14 cellular contexts compared by ENCODE assay signal in genomic region chr1:27628712-27629111, GRCh38. TPM values are rescaled to one million over a fixed set of nuclear protein-coding genes. Genes with fewer than 3 reads are reported as not detected.
DNase-seq lines count a peak whose midpoint lies in the region; ATAC-seq and TF ChIP-seq lines count a peak whose summit lies in the region.
"Had no signal": no experiment of that assay in that cellular context is flagged by ENCODE, and none has a peak within 500 bp of the region (broad histone marks: within the 10 kb centered on the region; RNA-seq: fewer than 3 reads in every experiment).

No MANE protein-coding gene starts in this region.

- H4K20me1 ChIP-seq in DND-41 (ENCODE audit: insufficient read depth, low read length), result no peaks in the 10 kb centered on the region
- no peaks in the 10 kb centered on the region for H4K20me1 ChIP-seq in PC-3 (ENCODE audit: low read length)

- no peaks in the 10 kb centered on the region for H3K9me2 ChIP-seq in PC-3 (replicated peaks; ENCODE audit: low read length)

- TF ChIP-seq POLR2A in spleen (IDR thresholded peaks at IDR 0.05) (no peak), testis (IDR thresholded peaks at IDR 0.05) (no peak), gastroesophageal sphincter (IDR thresholded peaks at IDR 0.05) (no peak)

- intact Hi-C loops in PC-3 (cut with micrococcal nuclease) (no loop called here), spleen (cut with DNase I; ENCODE audit: low total_unique reads) (no loop called here), testis (cut with DNase I; ENCODE audit: low total_unique reads) (no loop called here)

- H2AFZ ChIP-seq in DND-41 (ENCODE audit: low read depth, low read length) (peak overlapping the region; percentile 43), PC-3 (ENCODE audit: low read length) (0 out of 2 replicates have a peak overlapping the region, but pooled peaks have one; percentile 23)

- H3K9ac ChIP-seq in DND-41 (ENCODE audit: low read depth, low read length), result peak overlapping the region; percentile 53
- no peak overlapping the region for H3K9ac ChIP-seq in PC-3 (ENCODE audit: low read length)

- H3K27me3 ChIP-seq in DND-41 (ENCODE audit: insufficient read depth, low read length, poor library complexity), result no peaks in the 10 kb centered on the region
- H3K27me3 ChIP-seq in PC-3 (ENCODE audit: low read length), result no peaks in the 10 kb centered on the region
- H3K27me3 ChIP-seq in layer of hippocampus (ENCODE audit: control insufficient read depth, insufficient read depth, low read length), result no peaks in the 10 kb centered on the region
- no peaks in the 10 kb centered on the region for H3K27me3 ChIP-seq in spleen (replicated peaks in 1 of 7)
- no peaks in the 10 kb centered on the region for H3K27me3 ChIP-seq in testis
- peaks cover 7% of the 10 kb centered on the region for H3K27me3 ChIP-seq in H7 (ENCODE audit: control insufficient read depth, insufficient read depth, low read length)
- H3K27me3 ChIP-seq in gastroesophageal sphincter, result peaks cover 16% of the 10 kb centered on the region
- H3K27me3 ChIP-seq: adrenal gland had no signal

- BruUV-seq in PC-3 (replicated peaks; lab: Mats Ljungman, UMichigan), result no TSS peak

- POLR2A ChIA-PET in PC-3 (lab: Charles Lee; ENCODE audit: unreplicated experiment), result no interaction called here

- CTCF ChIA-PET in PC-3 (lab: Charles Lee), result no interaction called here

- H3K4me2 ChIP-seq in DND-41 (ENCODE audit: insufficient read depth, low read length) (peak overlapping the region; percentile 44), PC-3 (ENCODE audit: low read length) (no peak overlapping the region)

- no peaks in the 10 kb centered on the region for H3F3A ChIP-seq in PC-3 (ENCODE audit: low read length, unreplicated experiment)

- DNase-seq in DND-41, result peak; percentile 50
- DNase-seq in PC-3, result no peak
- DNase-seq in spleen, result peak; percentile 71
- DNase-seq in testis, result no peak
- no peak for DNase-seq in H7
- no peak for DNase-seq in Kasumi-1 (lab: John Stamatoyannopoulos, UW)
- DNase-seq: adrenal gland, C1 segment of cervical spinal cord, NCI-H1436, NCI-H524 treated with DMSO at 0.1 percent for 48 hours had no signal

- TF ChIP-seq EP300 in gastroesophageal sphincter (IDR thresholded peaks at IDR 0.05), result no peak

- WGBS in spleen, 5 donors, result 29 to 58% (median 40%) methylated on average over 3 of the region's 3 CpGs
- WGBS in testis, 2 donors, result 51 to 71% methylated on average over 3 of the region's 3 CpGs
- whole genome bisulfite sequencing in gastroesophageal sphincter (ENCODE audit: low coverage in 1 of 2), 2 donors, result 67% methylated on average over 1 of the region's 3 CpGs; no CpG with 5 or more reads in 1 of the 2 donors

- H3K4me1 ChIP-seq in DND-41 (ENCODE audit: insufficient read depth, low read length), result peaks cover 100% of the 10 kb centered on the region
- no peaks in the 10 kb centered on the region for H3K4me1 ChIP-seq in PC-3 (ENCODE audit: insufficient read depth, low read length)
- H3K4me1 ChIP-seq in spleen, result peaks cover 76 to 100% (median 100%) of the 10 kb centered on the region in 6 donors
- no peaks in the 10 kb centered on the region for H3K4me1 ChIP-seq in testis
- peaks cover 0 to 48% (median 14%) of the 10 kb centered on the region in 3 donors for H3K4me1 ChIP-seq in gastroesophageal sphincter

- peak overlapping the region; percentile 91 for H3K27ac ChIP-seq in DND-41 (ENCODE audit: low read length)
- H3K27ac ChIP-seq in PC-3 (ENCODE audit: low read length), result no peak overlapping the region
- H3K27ac ChIP-seq in layer of hippocampus (ENCODE audit: low read depth, low read length), result peak overlapping the region; percentile 40
- peak overlapping the region; percentile 5 to 98 (median 93) for H3K27ac ChIP-seq in spleen
- no peak overlapping the region for H3K27ac ChIP-seq in testis
- H3K27ac ChIP-seq in gastroesophageal sphincter, result peak overlapping the region in 2 of 4 donors; percentile 41 to 66

- ATAC-seq in DND-41 (ENCODE audit: insufficient read depth, low read depth) (no peak), PC-3 (no peak), gastroesophageal sphincter (no peak)
- ATAC-seq: activated CD4-positive, CD25-positive, alpha-beta regulatory T cell treated with anti-CD3 and anti-CD28 coated beads, Interleukin-2, amount 50 U/mL, for 24 hours had no signal

- H3K4me3 ChIP-seq in DND-41 (ENCODE audit: low read depth in 1 of 2, low read length in 2 of 2) (peak overlapping the region in 1 of 2 experiments; percentile 2; a peak in 1 of 4 replicates), PC-3 (ENCODE audit: low read length) (no peak overlapping the region), spleen (peak overlapping the region in 1 of 8 donors; percentile 23), testis (no peak overlapping the region), H7 (ENCODE audit: insufficient read depth, low read depth, low read length) (no peak overlapping the region), gastroesophageal sphincter (no peak overlapping the region)
- H3K4me3 ChIP-seq: adrenal gland had no signal

- H3K79me2 ChIP-seq in DND-41 (ENCODE audit: insufficient read depth, low read length) (peaks cover 19% of the 10 kb centered on the region), PC-3 (ENCODE audit: low read length) (no peaks in the 10 kb centered on the region)

- no peaks in the 10 kb centered on the region for H3K9me3 ChIP-seq in DND-41 (ENCODE audit: insufficient read depth, low read length, severe bottlenecking)
- no peaks in the 10 kb centered on the region for H3K9me3 ChIP-seq in PC-3 (ENCODE audit: low read length)
- no peaks in the 10 kb centered on the region for H3K9me3 ChIP-seq in spleen
- H3K9me3 ChIP-seq in testis, result no peaks in the 10 kb centered on the region
- H3K9me3 ChIP-seq in gastroesophageal sphincter, result no peaks in the 10 kb centered on the region
- H3K9me3 ChIP-seq: adrenal gland had no signal

- TF ChIP-seq CTCF in DND-41 (IDR thresholded peaks at IDR 0.05; ENCODE audit: borderline replicate concordance, extremely low read depth, low read length, poor library complexity, severe bottlenecking) (no peak), PC-3 (conservative IDR thresholded peaks at IDR 0.05; ENCODE audit: low read depth, low read length) (no peak), spleen (IDR thresholded peaks at IDR 0.05 in 8 of 11, conservative IDR thresholded peaks at IDR 0.05 in 3 of 11) (no peak), testis (IDR thresholded peaks at IDR 0.05) (no peak), gastroesophageal sphincter (IDR thresholded peaks at IDR 0.05) (no peak)

- no peaks in the 10 kb centered on the region for H3K36me3 ChIP-seq in DND-41 (ENCODE audit: insufficient read depth, low read length)
- no peaks in the 10 kb centered on the region for H3K36me3 ChIP-seq in PC-3 (ENCODE audit: low read depth, low read length)
- peaks cover 0 to 11% (median 0%) of the 10 kb centered on the region in 6 donors for H3K36me3 ChIP-seq in spleen
- no peaks in the 10 kb centered on the region for H3K36me3 ChIP-seq in testis (ENCODE audit: low read depth, missing control alignments)
- H3K36me3 ChIP-seq in H7 (replicated peaks; ENCODE audit: control insufficient read depth, insufficient read depth, low read length), result no peaks in the 10 kb centered on the region
- no peaks in the 10 kb centered on the region for H3K36me3 ChIP-seq in gastroesophageal sphincter
- H3K36me3 ChIP-seq: adrenal gland had no signal

RNA-seq across cellular contexts. Expression of gene FGR, which starts 6.3 kb away (rescaled TPM):
- not detected in 2 replicates for total RNA-seq in PC-3 (2014; rRNA removed)
- 100 to 1,000 TPM in 6 of 7 donors, 10 to 100 TPM in 1; 90.5 to 249 (median 134) TPM for total RNA-seq in spleen
- 10 to 100 TPM; 44.7 to 94.2 (median 78.6) TPM for polyA plus RNA-seq in spleen
- 10 to 100 TPM in 1 of 2 donors, 1 to 10 TPM in 1; 10.0 to 10.2 TPM for total RNA-seq in testis
- polyA plus RNA-seq in testis (ENCODE audit: insufficient read depth, low read depth, low replicate concordance), result 5.2 TPM
- 0.07 and 0.30 TPM in 2 replicates for total RNA-seq in H7 (2014; rRNA removed; shearing (Covaris generic))
- 10 to 100 TPM in 3 of 4 donors, 1 to 10 TPM in 1; 9.2 to 17.8 (median 10.1) TPM for total RNA-seq in gastroesophageal sphincter
- total RNA-seq: progenitor cell of endocrine pancreas had no signal

RNA-seq across cellular contexts. Expression of gene AHDC1, which starts 24.8 kb away (rescaled TPM):
- total RNA-seq in PC-3 (2014; rRNA removed) (15.2 and 20.4 TPM in 2 replicates), spleen (100 to 1,000 TPM in 1 of 7 donors, 10 to 100 TPM in 6; 35.1 to 104 (median 54.6) TPM), testis (10 to 100 TPM; 73.7 to 86.8 TPM), gastroesophageal sphincter (10 to 100 TPM; 18.2 to 50.3 (median 27.7) TPM)
- polyA plus RNA-seq in spleen (10 to 100 TPM in 1 of 3 donors, 1 to 10 TPM in 2; 3.2 to 24.2 (median 4.3) TPM), testis (ENCODE audit: insufficient read depth, low read depth, low replicate concordance) (32.5 TPM)
- total RNA-seq in H7 (2014; rRNA removed; shearing (Covaris generic)), result 8.8 and 11.2 TPM in 2 replicates

RNA-seq across cellular contexts. Expression of gene IFI6, which starts 43.3 kb away (rescaled TPM):
- total RNA-seq in PC-3 (2014; rRNA removed) (15.7 and 16.5 TPM in 2 replicates), spleen (10 to 100 TPM; 41.6 to 85.8 (median 48.6) TPM), testis (100 to 1,000 TPM; 120 to 288 TPM), gastroesophageal sphincter (10 to 100 TPM; 28.5 to 98.5 (median 55.1) TPM)
- polyA plus RNA-seq in spleen (10 to 100 TPM; 50.7 to 85.5 (median 74.7) TPM), testis (ENCODE audit: insufficient read depth, low read depth, low replicate concordance) (88.9 TPM)
- 3.3 and 5.8 TPM in 2 replicates for total RNA-seq in H7 (2014; rRNA removed; shearing (Covaris generic))

Comparison
In these comparisons a context has a peak if more than half of its experiments do, and no peak if none do; other contexts are left out.
1. DNase-seq: peak in DND-41 (single experiment) and spleen (single experiment); none in PC-3 (single experiment), testis (single experiment), H7 (single experiment) and Kasumi-1 (0 of 2).
2. H3K27ac ChIP-seq: peak in DND-41 (single experiment), layer of hippocampus (single experiment) and spleen (8 of 8); none in PC-3 (single experiment) and testis (0 of 2).